In the genomic region with DNA sequence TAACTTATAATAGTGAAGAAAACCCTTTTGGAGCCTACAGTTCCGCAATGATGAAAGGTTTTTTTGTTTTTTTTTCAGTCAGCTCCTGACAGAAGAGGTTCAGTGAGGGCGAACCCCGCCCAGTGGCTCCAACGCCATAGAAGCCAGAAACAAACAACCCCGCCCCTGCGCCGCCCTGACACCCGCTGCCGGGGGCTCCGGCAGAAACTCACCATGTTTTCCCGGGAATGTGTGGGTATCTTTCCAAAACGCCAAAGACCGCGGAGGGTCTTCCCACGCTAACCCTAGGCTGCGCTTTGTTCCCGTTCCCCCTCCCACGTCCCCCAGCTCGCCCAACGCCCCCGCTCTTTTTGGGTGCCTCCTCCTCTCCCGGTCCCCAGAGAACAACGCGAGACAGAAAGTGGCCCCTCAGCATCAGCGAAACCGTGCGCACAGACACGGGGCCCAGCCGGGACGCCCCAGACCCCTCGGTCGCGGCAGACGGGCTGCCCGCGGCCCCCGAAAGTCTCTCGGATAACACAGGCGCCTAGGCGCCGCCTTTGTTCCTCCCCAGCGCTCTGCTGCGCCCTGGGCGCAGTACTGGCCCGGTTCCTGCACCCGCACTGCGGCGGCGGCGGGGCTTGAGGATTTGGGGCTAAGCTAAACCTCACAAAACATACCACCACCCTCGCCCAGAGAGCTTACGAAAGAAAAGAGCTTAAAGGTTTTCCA, we compare ENCODE assay signal across 1 cellular context.
TF ChIP-seq lines count a peak whose summit lies in the region.

No MANE protein-coding gene starts in this region.

TF ChIP-seq in HepG2, 621 proteins besides CTCF, POLR2A, EP300 and RAD21:
- TF ChIP-seq MTA1 (CRISPR knock-in tag; IDR thresholded peaks at IDR 0.05; ENCODE audit: borderline replicate concordance) (peak; percentile 64; the same call in 1 of the 2 replicates), NFKBIZ (CRISPR knock-in tag; IDR thresholded peaks at IDR 0.05) (no peak), ZNF24 (IDR thresholded peaks at IDR 0.05) (no peak), ELF4 (CRISPR knock-in tag; IDR thresholded peaks at IDR 0.05; ENCODE audit: borderline replicate concordance) (no peak), HINFP (CRISPR knock-in tag; IDR thresholded peaks at IDR 0.05; ENCODE audit: low read depth) (no peak), RBFOX2 (IDR thresholded peaks at IDR 0.05; ENCODE audit: low read depth, low read length) (0 out of 2 replicates have a peak, but pooled peaks have one; percentile 26), HDAC1 (CRISPR knock-in tag; IDR thresholded peaks at IDR 0.05) (no peak), MYPOP (CRISPR knock-in tag; IDR thresholded peaks at IDR 0.05) (peak; percentile 95), HNF1B (CRISPR knock-in tag; IDR thresholded peaks at IDR 0.05) (no peak), HDAC6 (IDR thresholded peaks at IDR 0.05; ENCODE audit: low read depth, low read length) (peak; percentile 93; the same call in 1 of the 2 replicates), TBX2 (CRISPR knock-in tag; IDR thresholded peaks at IDR 0.05; ENCODE audit: borderline replicate concordance) (0 out of 2 replicates have a peak, but pooled peaks have one; percentile 19), HNRNPLL (IDR thresholded peaks at IDR 0.05; ENCODE audit: low read depth, low read length, poor library complexity, severe bottlenecking) (peak; percentile 96), UBTF (CRISPR knock-in tag; IDR thresholded peaks at IDR 0.05) (peak; percentile 22; the same call in 1 of the 2 replicates), ZNF256 (CRISPR knock-in tag; conservative IDR thresholded peaks at IDR 0.05) (no peak), NFKB2 (CRISPR knock-in tag; IDR thresholded peaks at IDR 0.05; ENCODE audit: borderline replicate concordance) (no peak), KLF9 (CRISPR knock-in tag; IDR thresholded peaks at IDR 0.05; ENCODE audit: low read depth) (no peak), SOX6 (IDR thresholded peaks at IDR 0.05) (no peak), SOX6 (CRISPR knock-in tag; IDR thresholded peaks at IDR 0.05) (peak; percentile 9; the same call in 1 of the 2 replicates), CAMTA2 (CRISPR knock-in tag; IDR thresholded peaks at IDR 0.05; ENCODE audit: borderline replicate concordance) (no peak), U2AF1 (optimal IDR thresholded peaks at IDR 0.05; ENCODE audit: low read depth, low read length) (no peak)
- TF ChIP-seq, protein P1, sequence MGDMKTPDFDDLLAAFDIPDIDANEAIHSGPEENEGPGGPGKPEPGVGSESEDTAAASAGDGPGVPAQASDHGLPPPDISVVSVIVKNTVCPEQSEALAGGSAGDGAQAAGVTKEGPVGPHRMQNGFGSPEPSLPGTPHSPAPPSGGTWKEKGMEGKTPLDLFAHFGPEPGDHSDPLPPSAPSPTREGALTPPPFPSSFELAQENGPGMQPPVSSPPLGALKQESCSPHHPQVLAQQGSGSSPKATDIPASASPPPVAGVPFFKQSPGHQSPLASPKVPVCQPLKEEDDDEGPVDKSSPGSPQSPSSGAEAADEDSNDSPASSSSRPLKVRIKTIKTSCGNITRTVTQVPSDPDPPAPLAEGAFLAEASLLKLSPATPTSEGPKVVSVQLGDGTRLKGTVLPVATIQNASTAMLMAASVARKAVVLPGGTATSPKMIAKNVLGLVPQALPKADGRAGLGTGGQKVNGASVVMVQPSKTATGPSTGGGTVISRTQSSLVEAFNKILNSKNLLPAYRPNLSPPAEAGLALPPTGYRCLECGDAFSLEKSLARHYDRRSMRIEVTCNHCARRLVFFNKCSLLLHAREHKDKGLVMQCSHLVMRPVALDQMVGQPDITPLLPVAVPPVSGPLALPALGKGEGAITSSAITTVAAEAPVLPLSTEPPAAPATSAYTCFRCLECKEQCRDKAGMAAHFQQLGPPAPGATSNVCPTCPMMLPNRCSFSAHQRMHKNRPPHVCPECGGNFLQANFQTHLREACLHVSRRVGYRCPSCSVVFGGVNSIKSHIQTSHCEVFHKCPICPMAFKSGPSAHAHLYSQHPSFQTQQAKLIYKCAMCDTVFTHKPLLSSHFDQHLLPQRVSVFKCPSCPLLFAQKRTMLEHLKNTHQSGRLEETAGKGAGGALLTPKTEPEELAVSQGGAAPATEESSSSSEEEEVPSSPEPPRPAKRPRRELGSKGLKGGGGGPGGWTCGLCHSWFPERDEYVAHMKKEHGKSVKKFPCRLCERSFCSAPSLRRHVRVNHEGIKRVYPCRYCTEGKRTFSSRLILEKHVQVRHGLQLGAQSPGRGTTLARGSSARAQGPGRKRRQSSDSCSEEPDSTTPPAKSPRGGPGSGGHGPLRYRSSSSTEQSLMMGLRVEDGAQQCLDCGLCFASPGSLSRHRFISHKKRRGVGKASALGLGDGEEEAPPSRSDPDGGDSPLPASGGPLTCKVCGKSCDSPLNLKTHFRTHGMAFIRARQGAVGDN (CRISPR knock-in tag; IDR thresholded peaks at IDR 0.05): peak; percentile 47; the same call in 1 of the 2 replicates
- TF ChIP-seq, protein P2, sequence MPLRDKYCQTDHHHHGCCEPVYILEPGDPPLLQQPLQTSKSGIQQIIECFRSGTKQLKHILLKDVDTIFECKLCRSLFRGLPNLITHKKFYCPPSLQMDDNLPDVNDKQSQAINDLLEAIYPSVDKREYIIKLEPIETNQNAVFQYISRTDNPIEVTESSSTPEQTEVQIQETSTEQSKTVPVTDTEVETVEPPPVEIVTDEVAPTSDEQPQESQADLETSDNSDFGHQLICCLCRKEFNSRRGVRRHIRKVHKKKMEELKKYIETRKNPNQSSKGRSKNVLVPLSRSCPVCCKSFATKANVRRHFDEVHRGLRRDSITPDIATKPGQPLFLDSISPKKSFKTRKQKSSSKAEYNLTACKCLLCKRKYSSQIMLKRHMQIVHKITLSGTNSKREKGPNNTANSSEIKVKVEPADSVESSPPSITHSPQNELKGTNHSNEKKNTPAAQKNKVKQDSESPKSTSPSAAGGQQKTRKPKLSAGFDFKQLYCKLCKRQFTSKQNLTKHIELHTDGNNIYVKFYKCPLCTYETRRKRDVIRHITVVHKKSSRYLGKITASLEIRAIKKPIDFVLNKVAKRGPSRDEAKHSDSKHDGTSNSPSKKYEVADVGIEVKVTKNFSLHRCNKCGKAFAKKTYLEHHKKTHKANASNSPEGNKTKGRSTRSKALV (CRISPR knock-in tag; IDR thresholded peaks at IDR 0.05): peak; percentile 100
